ENCODE assay signal across 1 cellular context in the genomic region with DNA sequence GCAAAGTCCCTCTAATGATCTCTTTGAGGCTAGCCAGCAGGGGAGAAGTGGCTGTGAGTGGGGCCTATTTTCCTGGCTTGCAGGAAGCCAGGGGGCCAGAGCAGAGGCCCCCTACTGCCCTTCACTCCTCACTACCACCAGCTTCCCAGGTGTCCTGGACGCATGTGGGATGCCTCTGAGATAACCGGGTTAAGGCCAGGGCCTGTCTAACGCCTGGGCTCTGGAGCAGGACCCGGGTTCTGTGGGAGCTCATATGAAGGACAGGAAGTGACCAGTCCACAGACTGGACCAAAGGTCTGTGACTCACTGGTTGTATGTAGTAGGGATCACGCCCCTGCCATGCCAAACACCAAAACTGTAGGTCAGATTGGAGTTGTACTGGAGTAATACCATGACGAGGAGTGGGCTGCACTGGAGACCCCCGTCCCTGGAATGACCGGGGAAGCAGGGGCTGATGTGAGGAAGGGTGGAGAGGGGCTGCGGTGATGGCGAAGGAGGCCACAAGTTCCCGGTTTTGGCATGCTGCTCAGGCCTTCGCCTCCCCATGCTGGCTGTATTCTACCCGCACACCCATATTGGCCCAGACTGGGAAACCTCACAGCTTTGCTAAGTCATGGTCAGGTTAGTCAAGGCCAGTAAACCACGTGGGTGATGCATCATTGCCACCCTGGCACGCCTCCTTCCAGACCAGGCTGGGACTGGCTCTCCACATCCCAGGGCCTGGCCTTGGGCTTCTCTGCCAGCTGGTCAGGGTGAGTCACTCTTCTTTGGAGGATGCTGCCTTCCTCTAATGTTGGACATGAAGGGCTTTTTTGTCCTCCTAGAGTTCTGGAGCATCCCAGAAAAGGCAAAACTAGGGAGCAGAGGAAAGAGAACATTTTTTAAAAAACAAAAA.
TF ChIP-seq lines count a peak whose summit lies in the region.

No MANE protein-coding gene starts in this region.

TF ChIP-seq in HepG2, 621 proteins besides CTCF, POLR2A, EP300 and RAD21 (continued from another document and continues in another):
- TF ChIP-seq, protein P1, sequence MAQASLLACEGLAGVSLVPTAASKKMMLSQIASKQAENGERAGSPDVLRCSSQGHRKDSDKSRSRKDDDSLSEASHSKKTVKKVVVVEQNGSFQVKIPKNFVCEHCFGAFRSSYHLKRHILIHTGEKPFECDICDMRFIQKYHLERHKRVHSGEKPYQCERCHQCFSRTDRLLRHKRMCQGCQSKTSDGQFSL (CRISPR knock-in tag; IDR thresholded peaks at IDR 0.05) = no peak
- TF ChIP-seq, protein P2, sequence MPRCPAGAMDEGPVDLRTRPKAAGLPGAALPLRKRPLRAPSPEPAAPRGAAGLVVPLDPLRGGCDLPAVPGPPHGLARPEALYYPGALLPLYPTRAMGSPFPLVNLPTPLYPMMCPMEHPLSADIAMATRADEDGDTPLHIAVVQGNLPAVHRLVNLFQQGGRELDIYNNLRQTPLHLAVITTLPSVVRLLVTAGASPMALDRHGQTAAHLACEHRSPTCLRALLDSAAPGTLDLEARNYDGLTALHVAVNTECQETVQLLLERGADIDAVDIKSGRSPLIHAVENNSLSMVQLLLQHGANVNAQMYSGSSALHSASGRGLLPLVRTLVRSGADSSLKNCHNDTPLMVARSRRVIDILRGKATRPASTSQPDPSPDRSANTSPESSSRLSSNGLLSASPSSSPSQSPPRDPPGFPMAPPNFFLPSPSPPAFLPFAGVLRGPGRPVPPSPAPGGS (CRISPR knock-in tag; IDR thresholded peaks at IDR 0.05) = no peak
- TF ChIP-seq NFRKB (IDR thresholded peaks at IDR 0.05) (no peak), STAG1 (CRISPR knock-in tag; IDR thresholded peaks at IDR 0.05) (peak; percentile 30; the same call in 1 of the 2 replicates), NCOA2 (CRISPR knock-in tag; IDR thresholded peaks at IDR 0.05) (no peak), ZNF331 (CRISPR knock-in tag; IDR thresholded peaks at IDR 0.05) (0 out of 2 replicates have a peak, but pooled peaks have one; percentile 13), SOX6 (IDR thresholded peaks at IDR 0.05) (no peak), SOX6 (CRISPR knock-in tag; IDR thresholded peaks at IDR 0.05) (no peak; the same call in 1 of the 2 replicates), PCBP1 (IDR thresholded peaks at IDR 0.05; ENCODE audit: borderline replicate concordance, low read depth, low read length) (no peak), ZNF816 (CRISPR knock-in tag; IDR thresholded peaks at IDR 0.05; ENCODE audit: borderline replicate concordance) (no peak), SRSF9 (IDR thresholded peaks at IDR 0.05; ENCODE audit: borderline replicate concordance, insufficient read depth, low read depth, low read length, poor library complexity, severe bottlenecking) (no peak), ZNF451 (CRISPR knock-in tag; IDR thresholded peaks at IDR 0.05) (no peak), ZNF143 (CRISPR knock-in tag; IDR thresholded peaks at IDR 0.05) (0 out of 2 replicates have a peak, but pooled peaks have one; percentile 29), SMARCE1 (IDR thresholded peaks at IDR 0.05; ENCODE audit: borderline replicate concordance) (no peak), ZNF558 (CRISPR knock-in tag; IDR thresholded peaks at IDR 0.05; ENCODE audit: borderline replicate concordance) (no peak), KDM4B (CRISPR knock-in tag; IDR thresholded peaks at IDR 0.05) (no peak), ETV5 (CRISPR knock-in tag; IDR thresholded peaks at IDR 0.05; ENCODE audit: borderline replicate concordance) (0 out of 2 replicates have a peak, but pooled peaks have one; percentile 43), MAFF (IDR thresholded peaks at IDR 0.05; ENCODE audit: low read depth, low read length) (peak; percentile 40; the same call in 1 of the 2 replicates), BHLHE40 (IDR thresholded peaks at IDR 0.05; ENCODE audit: low read length) (no peak), SMAD9 (CRISPR knock-in tag; IDR thresholded peaks at IDR 0.05) (no peak), ZNF260 (CRISPR knock-in tag; IDR thresholded peaks at IDR 0.05; ENCODE audit: borderline replicate concordance, low read depth) (no peak), CEBPB (IDR thresholded peaks at IDR 0.05; ENCODE audit: borderline replicate concordance, low read depth, low read length) (no peak)
- TF ChIP-seq, protein P3, sequence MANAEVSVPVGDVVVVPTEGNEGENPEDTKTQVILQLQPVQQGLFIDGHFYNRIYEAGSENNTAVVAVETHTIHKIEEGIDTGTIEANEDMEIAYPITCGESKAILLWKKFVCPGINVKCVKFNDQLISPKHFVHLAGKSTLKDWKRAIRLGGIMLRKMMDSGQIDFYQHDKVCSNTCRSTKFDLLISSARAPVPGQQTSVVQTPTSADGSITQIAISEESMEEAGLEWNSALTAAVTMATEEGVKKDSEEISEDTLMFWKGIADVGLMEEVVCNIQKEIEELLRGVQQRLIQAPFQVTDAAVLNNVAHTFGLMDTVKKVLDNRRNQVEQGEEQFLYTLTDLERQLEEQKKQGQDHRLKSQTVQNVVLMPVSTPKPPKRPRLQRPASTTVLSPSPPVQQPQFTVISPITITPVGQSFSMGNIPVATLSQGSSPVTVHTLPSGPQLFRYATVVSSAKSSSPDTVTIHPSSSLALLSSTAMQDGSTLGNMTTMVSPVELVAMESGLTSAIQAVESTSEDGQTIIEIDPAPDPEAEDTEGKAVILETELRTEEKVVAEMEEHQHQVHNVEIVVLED (CRISPR knock-in tag; IDR thresholded peaks at IDR 0.05; ENCODE audit: borderline replicate concordance) = no peak
- TF ChIP-seq, protein P4, sequence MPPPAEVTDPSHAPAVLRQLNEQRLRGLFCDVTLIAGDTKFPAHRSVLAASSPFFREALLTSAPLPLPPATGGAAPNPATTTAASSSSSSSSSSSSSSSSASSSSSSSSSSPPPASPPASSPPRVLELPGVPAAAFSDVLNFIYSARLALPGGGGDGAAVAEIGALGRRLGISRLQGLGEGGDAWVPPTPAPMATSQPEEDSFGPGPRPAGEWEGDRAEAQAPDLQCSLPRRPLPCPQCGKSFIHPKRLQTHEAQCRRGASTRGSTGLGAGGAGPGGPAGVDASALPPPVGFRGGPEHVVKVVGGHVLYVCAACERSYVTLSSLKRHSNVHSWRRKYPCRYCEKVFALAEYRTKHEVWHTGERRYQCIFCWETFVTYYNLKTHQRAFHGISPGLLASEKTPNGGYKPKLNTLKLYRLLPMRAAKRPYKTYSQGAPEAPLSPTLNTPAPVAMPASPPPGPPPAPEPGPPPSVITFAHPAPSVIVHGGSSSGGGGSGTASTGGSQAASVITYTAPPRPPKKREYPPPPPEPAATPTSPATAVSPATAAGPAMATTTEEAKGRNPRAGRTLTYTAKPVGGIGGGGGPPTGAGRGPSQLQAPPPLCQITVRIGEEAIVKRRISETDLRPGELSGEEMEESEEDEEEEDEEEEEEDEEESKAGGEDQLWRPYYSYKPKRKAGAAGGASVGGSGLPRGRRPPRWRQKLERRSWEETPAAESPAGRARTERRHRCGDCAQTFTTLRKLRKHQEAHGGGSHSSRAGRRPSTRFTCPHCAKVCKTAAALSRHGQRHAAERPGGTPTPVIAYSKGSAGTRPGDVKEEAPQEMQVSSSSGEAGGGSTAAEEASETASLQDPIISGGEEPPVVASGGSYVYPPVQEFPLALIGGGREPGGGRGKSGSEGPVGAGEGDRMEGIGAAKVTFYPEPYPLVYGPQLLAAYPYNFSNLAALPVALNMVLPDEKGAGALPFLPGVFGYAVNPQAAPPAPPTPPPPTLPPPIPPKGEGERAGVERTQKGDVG (CRISPR knock-in tag; IDR thresholded peaks at IDR 0.05; ENCODE audit: borderline replicate concordance) = peak; percentile 68
- TF ChIP-seq, protein P5, sequence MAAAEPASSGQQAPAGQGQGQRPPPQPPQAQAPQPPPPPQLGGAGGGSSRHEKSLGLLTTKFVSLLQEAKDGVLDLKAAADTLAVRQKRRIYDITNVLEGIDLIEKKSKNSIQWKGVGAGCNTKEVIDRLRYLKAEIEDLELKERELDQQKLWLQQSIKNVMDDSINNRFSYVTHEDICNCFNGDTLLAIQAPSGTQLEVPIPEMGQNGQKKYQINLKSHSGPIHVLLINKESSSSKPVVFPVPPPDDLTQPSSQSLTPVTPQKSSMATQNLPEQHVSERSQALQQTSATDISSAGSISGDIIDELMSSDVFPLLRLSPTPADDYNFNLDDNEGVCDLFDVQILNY (CRISPR knock-in tag; conservative IDR thresholded peaks at IDR 0.05) = no peak
- TF ChIP-seq, protein P6, sequence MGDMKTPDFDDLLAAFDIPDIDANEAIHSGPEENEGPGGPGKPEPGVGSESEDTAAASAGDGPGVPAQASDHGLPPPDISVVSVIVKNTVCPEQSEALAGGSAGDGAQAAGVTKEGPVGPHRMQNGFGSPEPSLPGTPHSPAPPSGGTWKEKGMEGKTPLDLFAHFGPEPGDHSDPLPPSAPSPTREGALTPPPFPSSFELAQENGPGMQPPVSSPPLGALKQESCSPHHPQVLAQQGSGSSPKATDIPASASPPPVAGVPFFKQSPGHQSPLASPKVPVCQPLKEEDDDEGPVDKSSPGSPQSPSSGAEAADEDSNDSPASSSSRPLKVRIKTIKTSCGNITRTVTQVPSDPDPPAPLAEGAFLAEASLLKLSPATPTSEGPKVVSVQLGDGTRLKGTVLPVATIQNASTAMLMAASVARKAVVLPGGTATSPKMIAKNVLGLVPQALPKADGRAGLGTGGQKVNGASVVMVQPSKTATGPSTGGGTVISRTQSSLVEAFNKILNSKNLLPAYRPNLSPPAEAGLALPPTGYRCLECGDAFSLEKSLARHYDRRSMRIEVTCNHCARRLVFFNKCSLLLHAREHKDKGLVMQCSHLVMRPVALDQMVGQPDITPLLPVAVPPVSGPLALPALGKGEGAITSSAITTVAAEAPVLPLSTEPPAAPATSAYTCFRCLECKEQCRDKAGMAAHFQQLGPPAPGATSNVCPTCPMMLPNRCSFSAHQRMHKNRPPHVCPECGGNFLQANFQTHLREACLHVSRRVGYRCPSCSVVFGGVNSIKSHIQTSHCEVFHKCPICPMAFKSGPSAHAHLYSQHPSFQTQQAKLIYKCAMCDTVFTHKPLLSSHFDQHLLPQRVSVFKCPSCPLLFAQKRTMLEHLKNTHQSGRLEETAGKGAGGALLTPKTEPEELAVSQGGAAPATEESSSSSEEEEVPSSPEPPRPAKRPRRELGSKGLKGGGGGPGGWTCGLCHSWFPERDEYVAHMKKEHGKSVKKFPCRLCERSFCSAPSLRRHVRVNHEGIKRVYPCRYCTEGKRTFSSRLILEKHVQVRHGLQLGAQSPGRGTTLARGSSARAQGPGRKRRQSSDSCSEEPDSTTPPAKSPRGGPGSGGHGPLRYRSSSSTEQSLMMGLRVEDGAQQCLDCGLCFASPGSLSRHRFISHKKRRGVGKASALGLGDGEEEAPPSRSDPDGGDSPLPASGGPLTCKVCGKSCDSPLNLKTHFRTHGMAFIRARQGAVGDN (CRISPR knock-in tag; IDR thresholded peaks at IDR 0.05) = peak; percentile 70
- TF ChIP-seq, protein P7, sequence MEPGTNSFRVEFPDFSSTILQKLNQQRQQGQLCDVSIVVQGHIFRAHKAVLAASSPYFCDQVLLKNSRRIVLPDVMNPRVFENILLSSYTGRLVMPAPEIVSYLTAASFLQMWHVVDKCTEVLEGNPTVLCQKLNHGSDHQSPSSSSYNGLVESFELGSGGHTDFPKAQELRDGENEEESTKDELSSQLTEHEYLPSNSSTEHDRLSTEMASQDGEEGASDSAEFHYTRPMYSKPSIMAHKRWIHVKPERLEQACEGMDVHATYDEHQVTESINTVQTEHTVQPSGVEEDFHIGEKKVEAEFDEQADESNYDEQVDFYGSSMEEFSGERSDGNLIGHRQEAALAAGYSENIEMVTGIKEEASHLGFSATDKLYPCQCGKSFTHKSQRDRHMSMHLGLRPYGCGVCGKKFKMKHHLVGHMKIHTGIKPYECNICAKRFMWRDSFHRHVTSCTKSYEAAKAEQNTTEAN (CRISPR knock-in tag; conservative IDR thresholded peaks at IDR 0.05) = no peak
- TF ChIP-seq, protein P8, sequence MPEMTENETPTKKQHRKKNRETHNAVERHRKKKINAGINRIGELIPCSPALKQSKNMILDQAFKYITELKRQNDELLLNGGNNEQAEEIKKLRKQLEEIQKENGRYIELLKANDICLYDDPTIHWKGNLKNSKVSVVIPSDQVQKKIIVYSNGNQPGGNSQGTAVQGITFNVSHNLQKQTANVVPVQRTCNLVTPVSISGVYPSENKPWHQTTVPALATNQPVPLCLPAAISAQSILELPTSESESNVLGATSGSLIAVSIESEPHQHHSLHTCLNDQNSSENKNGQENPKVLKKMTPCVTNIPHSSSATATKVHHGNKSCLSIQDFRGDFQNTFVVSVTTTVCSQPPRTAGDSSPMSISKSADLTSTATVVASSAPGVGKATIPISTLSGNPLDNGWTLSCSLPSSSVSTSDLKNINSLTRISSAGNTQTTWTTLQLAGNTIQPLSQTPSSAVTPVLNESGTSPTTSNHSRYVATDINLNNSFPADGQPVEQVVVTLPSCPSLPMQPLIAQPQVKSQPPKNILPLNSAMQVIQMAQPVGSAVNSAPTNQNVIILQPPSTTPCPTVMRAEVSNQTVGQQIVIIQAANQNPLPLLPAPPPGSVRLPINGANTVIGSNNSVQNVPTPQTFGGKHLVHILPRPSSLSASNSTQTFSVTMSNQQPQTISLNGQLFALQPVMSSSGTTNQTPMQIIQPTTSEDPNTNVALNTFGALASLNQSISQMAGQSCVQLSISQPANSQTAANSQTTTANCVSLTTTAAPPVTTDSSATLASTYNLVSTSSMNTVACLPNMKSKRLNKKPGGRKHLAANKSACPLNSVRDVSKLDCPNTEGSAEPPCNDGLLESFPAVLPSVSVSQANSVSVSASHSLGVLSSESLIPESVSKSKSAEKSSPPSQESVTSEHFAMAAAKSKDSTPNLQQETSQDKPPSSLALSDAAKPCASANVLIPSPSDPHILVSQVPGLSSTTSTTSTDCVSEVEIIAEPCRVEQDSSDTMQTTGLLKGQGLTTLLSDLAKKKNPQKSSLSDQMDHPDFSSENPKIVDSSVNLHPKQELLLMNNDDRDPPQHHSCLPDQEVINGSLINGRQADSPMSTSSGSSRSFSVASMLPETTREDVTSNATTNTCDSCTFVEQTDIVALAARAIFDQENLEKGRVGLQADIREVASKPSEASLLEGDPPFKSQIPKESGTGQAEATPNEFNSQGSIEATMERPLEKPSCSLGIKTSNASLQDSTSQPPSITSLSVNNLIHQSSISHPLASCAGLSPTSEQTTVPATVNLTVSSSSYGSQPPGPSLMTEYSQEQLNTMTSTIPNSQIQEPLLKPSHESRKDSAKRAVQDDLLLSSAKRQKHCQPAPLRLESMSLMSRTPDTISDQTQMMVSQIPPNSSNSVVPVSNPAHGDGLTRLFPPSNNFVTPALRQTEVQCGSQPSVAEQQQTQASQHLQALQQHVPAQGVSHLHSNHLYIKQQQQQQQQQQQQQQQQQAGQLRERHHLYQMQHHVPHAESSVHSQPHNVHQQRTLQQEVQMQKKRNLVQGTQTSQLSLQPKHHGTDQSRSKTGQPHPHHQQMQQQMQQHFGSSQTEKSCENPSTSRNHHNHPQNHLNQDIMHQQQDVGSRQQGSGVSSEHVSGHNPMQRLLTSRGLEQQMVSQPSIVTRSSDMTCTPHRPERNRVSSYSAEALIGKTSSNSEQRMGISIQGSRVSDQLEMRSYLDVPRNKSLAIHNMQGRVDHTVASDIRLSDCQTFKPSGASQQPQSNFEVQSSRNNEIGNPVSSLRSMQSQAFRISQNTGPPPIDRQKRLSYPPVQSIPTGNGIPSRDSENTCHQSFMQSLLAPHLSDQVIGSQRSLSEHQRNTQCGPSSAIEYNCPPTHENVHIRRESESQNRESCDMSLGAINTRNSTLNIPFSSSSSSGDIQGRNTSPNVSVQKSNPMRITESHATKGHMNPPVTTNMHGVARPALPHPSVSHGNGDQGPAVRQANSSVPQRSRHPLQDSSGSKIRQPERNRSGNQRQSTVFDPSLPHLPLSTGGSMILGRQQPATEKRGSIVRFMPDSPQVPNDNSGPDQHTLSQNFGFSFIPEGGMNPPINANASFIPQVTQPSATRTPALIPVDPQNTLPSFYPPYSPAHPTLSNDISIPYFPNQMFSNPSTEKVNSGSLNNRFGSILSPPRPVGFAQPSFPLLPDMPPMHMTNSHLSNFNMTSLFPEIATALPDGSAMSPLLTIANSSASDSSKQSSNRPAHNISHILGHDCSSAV (CRISPR knock-in tag; IDR thresholded peaks at IDR 0.05; ENCODE audit: borderline replicate concordance) = no peak
